In genomic region chr2:30373881-30374302, GRCh38 we compare ENCODE assay signal across 1 cellular context.
TF ChIP-seq lines count a peak whose summit lies in the region.

No MANE protein-coding gene starts in this region.

TF ChIP-seq in IMR-90, 13 proteins besides CTCF, POLR2A, EP300 and RAD21 (continued from another document):
- 0 out of 2 replicates have a peak, but pooled peaks have one; percentile 9 for TF ChIP-seq BHLHE40 (IDR thresholded peaks at IDR 0.05; ENCODE audit: low read depth, low read length)
- TF ChIP-seq FOS (IDR thresholded peaks at IDR 0.05; ENCODE audit: low read depth, low read length): peak; percentile 78
